Comparison of ENCODE assay signal across 2 cellular contexts in the genomic region with DNA sequence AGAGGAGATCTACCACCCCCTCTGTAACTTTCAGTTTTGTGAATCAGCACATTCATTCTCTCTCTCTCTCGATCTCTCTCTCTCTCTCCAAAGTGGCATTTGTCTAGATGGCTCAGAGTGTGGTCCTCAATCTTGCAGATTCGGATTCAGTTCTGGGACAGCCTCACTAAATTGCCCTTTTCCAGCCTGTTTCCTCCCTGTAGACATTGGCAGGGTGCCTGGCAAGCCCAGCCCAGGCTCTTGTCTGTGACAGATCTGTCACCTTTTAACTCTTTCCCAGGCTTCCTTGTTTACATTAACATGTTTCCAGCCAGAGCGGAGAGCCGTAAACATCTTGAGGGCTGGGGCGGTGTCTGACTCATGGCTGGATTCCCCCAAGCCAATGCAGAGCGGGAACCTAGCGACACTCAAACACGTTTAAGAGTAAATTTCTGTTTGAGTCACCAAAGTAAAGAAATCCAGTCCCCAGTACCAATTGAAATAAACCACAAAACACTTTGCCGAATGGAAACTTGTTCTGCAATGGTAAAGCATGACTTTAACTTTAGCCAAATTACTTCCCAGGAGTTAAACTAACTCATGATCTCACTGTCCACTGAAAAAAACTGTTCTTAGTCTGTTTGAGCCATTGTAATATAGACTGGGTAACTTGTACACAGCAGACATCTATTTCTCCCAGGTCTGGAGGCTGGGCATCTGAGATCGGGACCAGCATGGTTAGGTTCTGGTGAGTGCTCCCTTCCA.
TF ChIP-seq lines count a peak whose summit lies in the region.

No MANE protein-coding gene starts in this region.

TF ChIP-seq in HCT116, 20 proteins besides CTCF, POLR2A, EP300 and RAD21 (continued from another document):
- peak; percentile 38; the same call in 1 of the 2 replicates for TF ChIP-seq SP1 (IDR thresholded peaks at IDR 0.05; ENCODE audit: low read depth)
- TF ChIP-seq, protein P1, sequence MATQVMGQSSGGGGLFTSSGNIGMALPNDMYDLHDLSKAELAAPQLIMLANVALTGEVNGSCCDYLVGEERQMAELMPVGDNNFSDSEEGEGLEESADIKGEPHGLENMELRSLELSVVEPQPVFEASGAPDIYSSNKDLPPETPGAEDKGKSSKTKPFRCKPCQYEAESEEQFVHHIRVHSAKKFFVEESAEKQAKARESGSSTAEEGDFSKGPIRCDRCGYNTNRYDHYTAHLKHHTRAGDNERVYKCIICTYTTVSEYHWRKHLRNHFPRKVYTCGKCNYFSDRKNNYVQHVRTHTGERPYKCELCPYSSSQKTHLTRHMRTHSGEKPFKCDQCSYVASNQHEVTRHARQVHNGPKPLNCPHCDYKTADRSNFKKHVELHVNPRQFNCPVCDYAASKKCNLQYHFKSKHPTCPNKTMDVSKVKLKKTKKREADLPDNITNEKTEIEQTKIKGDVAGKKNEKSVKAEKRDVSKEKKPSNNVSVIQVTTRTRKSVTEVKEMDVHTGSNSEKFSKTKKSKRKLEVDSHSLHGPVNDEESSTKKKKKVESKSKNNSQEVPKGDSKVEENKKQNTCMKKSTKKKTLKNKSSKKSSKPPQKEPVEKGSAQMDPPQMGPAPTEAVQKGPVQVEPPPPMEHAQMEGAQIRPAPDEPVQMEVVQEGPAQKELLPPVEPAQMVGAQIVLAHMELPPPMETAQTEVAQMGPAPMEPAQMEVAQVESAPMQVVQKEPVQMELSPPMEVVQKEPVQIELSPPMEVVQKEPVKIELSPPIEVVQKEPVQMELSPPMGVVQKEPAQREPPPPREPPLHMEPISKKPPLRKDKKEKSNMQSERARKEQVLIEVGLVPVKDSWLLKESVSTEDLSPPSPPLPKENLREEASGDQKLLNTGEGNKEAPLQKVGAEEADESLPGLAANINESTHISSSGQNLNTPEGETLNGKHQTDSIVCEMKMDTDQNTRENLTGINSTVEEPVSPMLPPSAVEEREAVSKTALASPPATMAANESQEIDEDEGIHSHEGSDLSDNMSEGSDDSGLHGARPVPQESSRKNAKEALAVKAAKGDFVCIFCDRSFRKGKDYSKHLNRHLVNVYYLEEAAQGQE (IDR thresholded peaks at IDR 0.05; ENCODE audit: low read depth) = no peak

TF ChIP-seq in K562, 482 proteins besides CTCF, POLR2A, EP300 and RAD21 (continued from another document and continues in another):
- TF ChIP-seq CC2D1A (IDR thresholded peaks at IDR 0.05) (no peak), TCF7 (IDR thresholded peaks at IDR 0.05; ENCODE audit: borderline replicate concordance) (no peak), LCOR (CRISPR knock-in tag; IDR thresholded peaks at IDR 0.05) (no peak), ESRRA (IDR thresholded peaks at IDR 0.05; ENCODE audit: borderline replicate concordance, low read depth) (no peak), NR3C1 (CRISPR knock-in tag; IDR thresholded peaks at IDR 0.05) (no peak), FOXM1 (IDR thresholded peaks at IDR 0.05; ENCODE audit: low read depth) (no peak), FOXM1 (CRISPR knock-in tag; IDR thresholded peaks at IDR 0.05; ENCODE audit: low read depth) (no peak), SIX5 (IDR thresholded peaks at IDR 0.05; ENCODE audit: borderline replicate concordance in 1 of 2, insufficient read depth in 1 of 2, low read depth in 1 of 2, low read length in 2 of 2) (no peak), ZC3H8 (IDR thresholded peaks at IDR 0.05) (no peak), KAT2B (IDR thresholded peaks at IDR 0.05; ENCODE audit: low read depth, low read length) (no peak), MTA3 (IDR thresholded peaks at IDR 0.05; ENCODE audit: borderline replicate concordance) (no peak), NCOA6 (IDR thresholded peaks at IDR 0.05) (no peak), ZFP1 (CRISPR knock-in tag; IDR thresholded peaks at IDR 0.05) (no peak), BCL6 (CRISPR knock-in tag; IDR thresholded peaks at IDR 0.05) (no peak), HOXB6 (CRISPR knock-in tag; IDR thresholded peaks at IDR 0.05; ENCODE audit: borderline replicate concordance) (no peak), BRF1 (IDR thresholded peaks at IDR 0.05; ENCODE audit: borderline replicate concordance, extremely low read depth, insufficient read length) (no peak), PHTF2 (CRISPR knock-in tag; IDR thresholded peaks at IDR 0.05) (no peak), CAMTA2 (CRISPR knock-in tag; conservative IDR thresholded peaks at IDR 0.05) (no peak), ZSCAN29 (IDR thresholded peaks at IDR 0.05) (no peak), ELF1 (tag; IDR thresholded peaks at IDR 0.05) (no peak), EHMT2 (IDR thresholded peaks at IDR 0.05) (no peak), FOXJ2 (tag; IDR thresholded peaks at IDR 0.05) (peak; percentile 51; the same call in 1 of the 2 replicates), NCOA2 (IDR thresholded peaks at IDR 0.05; ENCODE audit: partially characterized antibody in 2 of 2) (no peak)
- TF ChIP-seq, protein P2, sequence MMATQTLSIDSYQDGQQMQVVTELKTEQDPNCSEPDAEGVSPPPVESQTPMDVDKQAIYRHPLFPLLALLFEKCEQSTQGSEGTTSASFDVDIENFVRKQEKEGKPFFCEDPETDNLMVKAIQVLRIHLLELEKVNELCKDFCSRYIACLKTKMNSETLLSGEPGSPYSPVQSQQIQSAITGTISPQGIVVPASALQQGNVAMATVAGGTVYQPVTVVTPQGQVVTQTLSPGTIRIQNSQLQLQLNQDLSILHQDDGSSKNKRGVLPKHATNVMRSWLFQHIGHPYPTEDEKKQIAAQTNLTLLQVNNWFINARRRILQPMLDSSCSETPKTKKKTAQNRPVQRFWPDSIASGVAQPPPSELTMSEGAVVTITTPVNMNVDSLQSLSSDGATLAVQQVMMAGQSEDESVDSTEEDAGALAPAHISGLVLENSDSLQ (IDR thresholded peaks at IDR 0.05) = peak; percentile 7; the same call in 1 of the 2 replicates
- TF ChIP-seq, protein P3, sequence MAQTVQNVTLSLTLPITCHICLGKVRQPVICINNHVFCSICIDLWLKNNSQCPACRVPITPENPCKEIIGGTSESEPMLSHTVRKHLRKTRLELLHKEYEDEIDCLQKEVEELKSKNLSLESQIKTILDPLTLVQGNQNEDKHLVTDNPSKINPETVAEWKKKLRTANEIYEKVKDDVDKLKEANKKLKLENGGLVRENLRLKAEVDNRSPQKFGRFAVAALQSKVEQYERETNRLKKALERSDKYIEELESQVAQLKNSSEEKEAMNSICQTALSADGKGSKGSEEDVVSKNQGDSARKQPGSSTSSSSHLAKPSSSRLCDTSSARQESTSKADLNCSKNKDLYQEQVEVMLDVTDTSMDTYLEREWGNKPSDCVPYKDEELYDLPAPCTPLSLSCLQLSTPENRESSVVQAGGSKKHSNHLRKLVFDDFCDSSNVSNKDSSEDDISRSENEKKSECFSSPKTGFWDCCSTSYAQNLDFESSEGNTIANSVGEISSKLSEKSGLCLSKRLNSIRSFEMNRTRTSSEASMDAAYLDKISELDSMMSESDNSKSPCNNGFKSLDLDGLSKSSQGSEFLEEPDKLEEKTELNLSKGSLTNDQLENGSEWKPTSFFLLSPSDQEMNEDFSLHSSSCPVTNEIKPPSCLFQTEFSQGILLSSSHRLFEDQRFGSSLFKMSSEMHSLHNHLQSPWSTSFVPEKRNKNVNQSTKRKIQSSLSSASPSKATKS (CRISPR knock-in tag; IDR thresholded peaks at IDR 0.05) = no peak
- TF ChIP-seq, protein P4, sequence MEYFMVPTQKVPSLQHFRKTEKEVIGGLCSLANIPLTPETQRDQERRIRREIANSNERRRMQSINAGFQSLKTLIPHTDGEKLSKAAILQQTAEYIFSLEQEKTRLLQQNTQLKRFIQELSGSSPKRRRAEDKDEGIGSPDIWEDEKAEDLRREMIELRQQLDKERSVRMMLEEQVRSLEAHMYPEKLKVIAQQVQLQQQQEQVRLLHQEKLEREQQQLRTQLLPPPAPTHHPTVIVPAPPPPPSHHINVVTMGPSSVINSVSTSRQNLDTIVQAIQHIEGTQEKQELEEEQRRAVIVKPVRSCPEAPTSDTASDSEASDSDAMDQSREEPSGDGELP (CRISPR knock-in tag; IDR thresholded peaks at IDR 0.05; ENCODE audit: borderline replicate concordance) = no peak
- TF ChIP-seq, protein P5, sequence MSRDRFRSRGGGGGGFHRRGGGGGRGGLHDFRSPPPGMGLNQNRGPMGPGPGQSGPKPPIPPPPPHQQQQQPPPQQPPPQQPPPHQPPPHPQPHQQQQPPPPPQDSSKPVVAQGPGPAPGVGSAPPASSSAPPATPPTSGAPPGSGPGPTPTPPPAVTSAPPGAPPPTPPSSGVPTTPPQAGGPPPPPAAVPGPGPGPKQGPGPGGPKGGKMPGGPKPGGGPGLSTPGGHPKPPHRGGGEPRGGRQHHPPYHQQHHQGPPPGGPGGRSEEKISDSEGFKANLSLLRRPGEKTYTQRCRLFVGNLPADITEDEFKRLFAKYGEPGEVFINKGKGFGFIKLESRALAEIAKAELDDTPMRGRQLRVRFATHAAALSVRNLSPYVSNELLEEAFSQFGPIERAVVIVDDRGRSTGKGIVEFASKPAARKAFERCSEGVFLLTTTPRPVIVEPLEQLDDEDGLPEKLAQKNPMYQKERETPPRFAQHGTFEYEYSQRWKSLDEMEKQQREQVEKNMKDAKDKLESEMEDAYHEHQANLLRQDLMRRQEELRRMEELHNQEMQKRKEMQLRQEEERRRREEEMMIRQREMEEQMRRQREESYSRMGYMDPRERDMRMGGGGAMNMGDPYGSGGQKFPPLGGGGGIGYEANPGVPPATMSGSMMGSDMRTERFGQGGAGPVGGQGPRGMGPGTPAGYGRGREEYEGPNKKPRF (IDR thresholded peaks at IDR 0.05; ENCODE audit: low read depth, low read length) = no peak
- TF ChIP-seq, protein P6, sequence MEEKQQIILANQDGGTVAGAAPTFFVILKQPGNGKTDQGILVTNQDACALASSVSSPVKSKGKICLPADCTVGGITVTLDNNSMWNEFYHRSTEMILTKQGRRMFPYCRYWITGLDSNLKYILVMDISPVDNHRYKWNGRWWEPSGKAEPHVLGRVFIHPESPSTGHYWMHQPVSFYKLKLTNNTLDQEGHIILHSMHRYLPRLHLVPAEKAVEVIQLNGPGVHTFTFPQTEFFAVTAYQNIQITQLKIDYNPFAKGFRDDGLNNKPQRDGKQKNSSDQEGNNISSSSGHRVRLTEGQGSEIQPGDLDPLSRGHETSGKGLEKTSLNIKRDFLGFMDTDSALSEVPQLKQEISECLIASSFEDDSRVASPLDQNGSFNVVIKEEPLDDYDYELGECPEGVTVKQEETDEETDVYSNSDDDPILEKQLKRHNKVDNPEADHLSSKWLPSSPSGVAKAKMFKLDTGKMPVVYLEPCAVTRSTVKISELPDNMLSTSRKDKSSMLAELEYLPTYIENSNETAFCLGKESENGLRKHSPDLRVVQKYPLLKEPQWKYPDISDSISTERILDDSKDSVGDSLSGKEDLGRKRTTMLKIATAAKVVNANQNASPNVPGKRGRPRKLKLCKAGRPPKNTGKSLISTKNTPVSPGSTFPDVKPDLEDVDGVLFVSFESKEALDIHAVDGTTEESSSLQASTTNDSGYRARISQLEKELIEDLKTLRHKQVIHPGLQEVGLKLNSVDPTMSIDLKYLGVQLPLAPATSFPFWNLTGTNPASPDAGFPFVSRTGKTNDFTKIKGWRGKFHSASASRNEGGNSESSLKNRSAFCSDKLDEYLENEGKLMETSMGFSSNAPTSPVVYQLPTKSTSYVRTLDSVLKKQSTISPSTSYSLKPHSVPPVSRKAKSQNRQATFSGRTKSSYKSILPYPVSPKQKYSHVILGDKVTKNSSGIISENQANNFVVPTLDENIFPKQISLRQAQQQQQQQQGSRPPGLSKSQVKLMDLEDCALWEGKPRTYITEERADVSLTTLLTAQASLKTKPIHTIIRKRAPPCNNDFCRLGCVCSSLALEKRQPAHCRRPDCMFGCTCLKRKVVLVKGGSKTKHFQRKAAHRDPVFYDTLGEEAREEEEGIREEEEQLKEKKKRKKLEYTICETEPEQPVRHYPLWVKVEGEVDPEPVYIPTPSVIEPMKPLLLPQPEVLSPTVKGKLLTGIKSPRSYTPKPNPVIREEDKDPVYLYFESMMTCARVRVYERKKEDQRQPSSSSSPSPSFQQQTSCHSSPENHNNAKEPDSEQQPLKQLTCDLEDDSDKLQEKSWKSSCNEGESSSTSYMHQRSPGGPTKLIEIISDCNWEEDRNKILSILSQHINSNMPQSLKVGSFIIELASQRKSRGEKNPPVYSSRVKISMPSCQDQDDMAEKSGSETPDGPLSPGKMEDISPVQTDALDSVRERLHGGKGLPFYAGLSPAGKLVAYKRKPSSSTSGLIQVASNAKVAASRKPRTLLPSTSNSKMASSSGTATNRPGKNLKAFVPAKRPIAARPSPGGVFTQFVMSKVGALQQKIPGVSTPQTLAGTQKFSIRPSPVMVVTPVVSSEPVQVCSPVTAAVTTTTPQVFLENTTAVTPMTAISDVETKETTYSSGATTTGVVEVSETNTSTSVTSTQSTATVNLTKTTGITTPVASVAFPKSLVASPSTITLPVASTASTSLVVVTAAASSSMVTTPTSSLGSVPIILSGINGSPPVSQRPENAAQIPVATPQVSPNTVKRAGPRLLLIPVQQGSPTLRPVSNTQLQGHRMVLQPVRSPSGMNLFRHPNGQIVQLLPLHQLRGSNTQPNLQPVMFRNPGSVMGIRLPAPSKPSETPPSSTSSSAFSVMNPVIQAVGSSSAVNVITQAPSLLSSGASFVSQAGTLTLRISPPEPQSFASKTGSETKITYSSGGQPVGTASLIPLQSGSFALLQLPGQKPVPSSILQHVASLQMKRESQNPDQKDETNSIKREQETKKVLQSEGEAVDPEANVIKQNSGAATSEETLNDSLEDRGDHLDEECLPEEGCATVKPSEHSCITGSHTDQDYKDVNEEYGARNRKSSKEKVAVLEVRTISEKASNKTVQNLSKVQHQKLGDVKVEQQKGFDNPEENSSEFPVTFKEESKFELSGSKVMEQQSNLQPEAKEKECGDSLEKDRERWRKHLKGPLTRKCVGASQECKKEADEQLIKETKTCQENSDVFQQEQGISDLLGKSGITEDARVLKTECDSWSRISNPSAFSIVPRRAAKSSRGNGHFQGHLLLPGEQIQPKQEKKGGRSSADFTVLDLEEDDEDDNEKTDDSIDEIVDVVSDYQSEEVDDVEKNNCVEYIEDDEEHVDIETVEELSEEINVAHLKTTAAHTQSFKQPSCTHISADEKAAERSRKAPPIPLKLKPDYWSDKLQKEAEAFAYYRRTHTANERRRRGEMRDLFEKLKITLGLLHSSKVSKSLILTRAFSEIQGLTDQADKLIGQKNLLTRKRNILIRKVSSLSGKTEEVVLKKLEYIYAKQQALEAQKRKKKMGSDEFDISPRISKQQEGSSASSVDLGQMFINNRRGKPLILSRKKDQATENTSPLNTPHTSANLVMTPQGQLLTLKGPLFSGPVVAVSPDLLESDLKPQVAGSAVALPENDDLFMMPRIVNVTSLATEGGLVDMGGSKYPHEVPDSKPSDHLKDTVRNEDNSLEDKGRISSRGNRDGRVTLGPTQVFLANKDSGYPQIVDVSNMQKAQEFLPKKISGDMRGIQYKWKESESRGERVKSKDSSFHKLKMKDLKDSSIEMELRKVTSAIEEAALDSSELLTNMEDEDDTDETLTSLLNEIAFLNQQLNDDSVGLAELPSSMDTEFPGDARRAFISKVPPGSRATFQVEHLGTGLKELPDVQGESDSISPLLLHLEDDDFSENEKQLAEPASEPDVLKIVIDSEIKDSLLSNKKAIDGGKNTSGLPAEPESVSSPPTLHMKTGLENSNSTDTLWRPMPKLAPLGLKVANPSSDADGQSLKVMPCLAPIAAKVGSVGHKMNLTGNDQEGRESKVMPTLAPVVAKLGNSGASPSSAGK (IDR thresholded peaks at IDR 0.05) = no peak
- TF ChIP-seq, protein P7, sequence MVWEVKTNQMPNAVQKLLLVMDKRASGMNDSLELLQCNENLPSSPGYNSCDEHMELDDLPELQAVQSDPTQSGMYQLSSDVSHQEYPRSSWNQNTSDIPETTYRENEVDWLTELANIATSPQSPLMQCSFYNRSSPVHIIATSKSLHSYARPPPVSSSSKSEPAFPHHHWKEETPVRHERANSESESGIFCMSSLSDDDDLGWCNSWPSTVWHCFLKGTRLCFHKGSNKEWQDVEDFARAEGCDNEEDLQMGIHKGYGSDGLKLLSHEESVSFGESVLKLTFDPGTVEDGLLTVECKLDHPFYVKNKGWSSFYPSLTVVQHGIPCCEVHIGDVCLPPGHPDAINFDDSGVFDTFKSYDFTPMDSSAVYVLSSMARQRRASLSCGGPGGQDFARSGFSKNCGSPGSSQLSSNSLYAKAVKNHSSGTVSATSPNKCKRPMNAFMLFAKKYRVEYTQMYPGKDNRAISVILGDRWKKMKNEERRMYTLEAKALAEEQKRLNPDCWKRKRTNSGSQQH (CRISPR knock-in tag; IDR thresholded peaks at IDR 0.05) = no peak
